ENCODE assay signal across 9 cellular contexts in the genomic region with DNA sequence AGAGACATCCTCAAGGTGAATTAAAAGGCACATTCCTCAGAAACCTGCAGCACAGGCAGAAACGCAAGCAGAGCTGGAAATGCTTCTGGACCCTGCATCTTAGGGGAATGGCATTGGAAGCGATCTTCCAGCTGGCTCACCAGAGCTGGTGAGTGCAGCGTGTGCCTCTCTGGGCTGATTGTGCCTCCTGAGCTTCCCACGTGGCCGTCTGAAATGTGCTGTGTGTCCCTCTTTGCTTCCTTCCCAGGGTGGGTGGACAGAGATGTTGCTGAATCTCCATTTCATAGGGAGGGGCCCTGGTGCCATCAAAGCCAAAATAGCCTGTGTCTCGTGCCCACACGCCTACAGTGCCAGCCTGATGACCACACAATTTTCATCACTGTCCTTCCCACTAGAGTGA. TPM values are rescaled to one million over a fixed set of nuclear protein-coding genes. Genes with fewer than 3 reads are reported as not detected.
"Had no signal": no experiment of that assay in that cellular context is flagged by ENCODE, and none has a peak within 500 bp of the region (broad histone marks: within the 10 kb centered on the region; RNA-seq: fewer than 3 reads in every experiment).

No MANE protein-coding gene starts in this region.

- ATAC-seq: GM12878 had no signal

- H3K4me3 ChIP-seq: GM12878 had no signal

- DNase-seq: GDM1, GF-D8 had no signal

- FAIRE-seq: G401.6, GM12878, GM12891, GM12892, GM18507, GM19239 had no signal

RNA-seq across cellular contexts. Expression of a gene that starts 34.3 kb away (rescaled TPM):
- total RNA-seq: G401 had no signal
